In genomic region chr19:47274071-47274890, GRCh38 we compare ENCODE assay signal across 8 cellular contexts. TPM values are rescaled to one million over a fixed set of nuclear protein-coding genes. Genes with fewer than 3 reads are reported as not detected.
DNase-seq lines count a peak whose midpoint lies in the region; ATAC-seq, FAIRE-seq and TF ChIP-seq lines count a peak whose summit lies in the region.

TSS of gene INAFM1 (plus strand) at chr19:47274885. CDS start at chr19:47274920, 35 bp downstream.

- peak within 1 kb of the TSS; percentile 82 for H3K4me3 ChIP-seq in OCI-LY1 (ENCODE audit: low read depth, low read length, poor library complexity, severe bottlenecking)
- H3K4me3 ChIP-seq in endothelial cell of umbilical vein (replicated peaks in 1 of 3; ENCODE audit: insufficient read depth in 1 of 3, low read depth in 1 of 3, low read length in 3 of 3), result peak within 1 kb of the TSS; percentile 22 to 67 (median 64)
- H3K4me3 ChIP-seq in mononuclear cell (ENCODE audit: low read length), result peak within 1 kb of the TSS; percentile 91

- peak; percentile 31 for TF ChIP-seq POLR2A in endothelial cell of umbilical vein (IDR thresholded peaks at IDR 0.05; ENCODE audit: low read depth, low read length)

- CTCF ChIA-PET in endothelial cell of umbilical vein (lab: Charles Lee), result interaction anchor here (0.6 to 2.1 kb wide), 13 partner anchors 10 to 225 kb away, joined by 3 to 6 read pairs (median 4); partner anchors contain the start of genes CCDC9 and DHX34

- POLR2A ChIA-PET in endothelial cell of umbilical vein (lab: Charles Lee), result interaction anchor here (0.7 to 2.4 kb wide), 6 partner anchors 13 to 1047 kb away, joined by 3 to 17 read pairs (median 3); partner anchors contain the start of genes CCDC9 and ZC3H4

- DNase-seq in COLO668 (lab: John Stamatoyannopoulos, UW; ENCODE audit: unreplicated experiment) (peak; percentile 93), HuH-7.5 (ENCODE audit: low spot score) (peak; percentile 94), endothelial cell of umbilical vein (ENCODE audit: low read depth, low spot score) (peak; percentile 90)
- DNase-seq in activated CD8-positive, alpha-beta memory T cell treated with anti-CD3 and anti-CD28 coated beads, Interleukin-2, amount 50 U/mL, for 4 hours, result peak; percentile 100
- DNase-seq in stimulated activated CD8-positive, alpha-beta memory T cell treated with anti-CD3 and anti-CD28 coated beads, Interleukin-2, amount 100 ng/mL, for 1 hour (ENCODE audit: low read depth in 2 of 2), result peak; percentile 100

- H3K4me2 ChIP-seq in OCI-LY1 (ENCODE audit: low read length) (peak within 1 kb of the TSS; percentile 92), endothelial cell of umbilical vein (ENCODE audit: insufficient read depth, low read length) (peak within 1 kb of the TSS; percentile 88)

- H3K79me2 ChIP-seq in OCI-LY1 (ENCODE audit: insufficient read depth, low read length) (no peaks in the 10 kb centered on the region), endothelial cell of umbilical vein (ENCODE audit: control insufficient read depth, insufficient read depth, low read length) (no peaks in the 10 kb centered on the region)

- FAIRE-seq in endothelial cell of umbilical vein (lab: Jason Lieb, UNC), result peak; percentile 94

- peaks cover 15% of the 10 kb centered on the region for H3K36me3 ChIP-seq in OCI-LY1 (ENCODE audit: insufficient read depth, low read length)
- H3K36me3 ChIP-seq in endothelial cell of umbilical vein (ENCODE audit: control insufficient read depth in 2 of 2, extremely low read depth in 1 of 2, insufficient read depth in 2 of 2, low read length in 2 of 2), result peaks cover 0 to 12% of the 10 kb centered on the region in 2 experiments

- intact Hi-C loops in endothelial cell of umbilical vein (cut with micrococcal nuclease), result loop anchor here (1.0 to 5.0 kb wide), 2 partner anchors 46 to 73 kb away; partner anchors contain the start of gene DHX34

- H4K20me1 ChIP-seq in OCI-LY1 (ENCODE audit: insufficient read depth, low read length), result no peaks in the 10 kb centered on the region
- no peaks in the 10 kb centered on the region for H4K20me1 ChIP-seq in endothelial cell of umbilical vein (replicated peaks; ENCODE audit: control insufficient read depth, extremely low read depth, insufficient read depth, low read length)

- H3K9me3 ChIP-seq in OCI-LY1 (ENCODE audit: low read length), result no peaks in the 10 kb centered on the region
- no peaks in the 10 kb centered on the region for H3K9me3 ChIP-seq in endothelial cell of umbilical vein (replicated peaks; ENCODE audit: control insufficient read depth, insufficient read depth, low read length)
- no peaks in the 10 kb centered on the region for H3K9me3 ChIP-seq in mononuclear cell (ENCODE audit: low read depth, low read length)

- H2AFZ ChIP-seq in OCI-LY1 (ENCODE audit: low read length) (no peak within 1 kb of the TSS), endothelial cell of umbilical vein (ENCODE audit: low read depth, low read length) (peak within 1 kb of the TSS; percentile 45)

- H3K9ac ChIP-seq in OCI-LY1 (ENCODE audit: low read length) (peak within 1 kb of the TSS; percentile 93), endothelial cell of umbilical vein (replicated peaks; ENCODE audit: extremely low read depth, insufficient read depth, low read length) (peak within 1 kb of the TSS; percentile 84)

- TF ChIP-seq CTCF in OCI-LY1 (IDR thresholded peaks at IDR 0.05; ENCODE audit: low read length) (no peak), endothelial cell of umbilical vein (IDR thresholded peaks at IDR 0.05; ENCODE audit: extremely low read depth in 1 of 2, insufficient read depth in 1 of 2, low read depth in 1 of 2, low read length in 2 of 2) (no peak)

- dilution Hi-C loops in endothelial cell of umbilical vein (cut with MboI; ENCODE audit: extremely low pct_ligation_motif_present, low sequenced_read_pairs), result no loop called here

- no peaks in the 10 kb centered on the region for H3K9me2 ChIP-seq in OCI-LY1 (ENCODE audit: low read depth, low read length)

- H3K9me1 ChIP-seq in endothelial cell of umbilical vein (replicated peaks; ENCODE audit: control insufficient read depth, extremely low read depth, insufficient read depth, low read length), result no peaks in the 10 kb centered on the region

- H3K4me1 ChIP-seq in OCI-LY1 (ENCODE audit: insufficient read depth, low read length, severe bottlenecking) (peaks cover 19% of the 10 kb centered on the region), endothelial cell of umbilical vein (ENCODE audit: control insufficient read depth, extremely low read depth, insufficient read depth, low read length) (peaks cover 13% of the 10 kb centered on the region), mononuclear cell (ENCODE audit: insufficient read depth, low read length) (peaks cover 26% of the 10 kb centered on the region)

- BruUV-seq in endothelial cell of umbilical vein (replicated peaks; lab: Mats Ljungman, UMichigan), result no TSS peak

- ATAC-seq in GM21381 (IDR thresholded peaks at IDR 0.05; ENCODE audit: unreplicated experiment), result peak; percentile 51

- H3K27ac ChIP-seq in OCI-LY1 (ENCODE audit: low read depth, low read length, poor library complexity, severe bottlenecking), result peak within 1 kb of the TSS; percentile 91
- peak within 1 kb of the TSS; percentile 92 for H3K27ac ChIP-seq in endothelial cell of umbilical vein (ENCODE audit: insufficient read depth, low read depth, low read length)

- H3K27me3 ChIP-seq in OCI-LY1 (ENCODE audit: insufficient read depth, low read length) (no peaks in the 10 kb centered on the region), endothelial cell of umbilical vein (ENCODE audit: control insufficient read depth in 2 of 2, insufficient read depth in 2 of 2, low read length in 2 of 2) (no peaks in the 10 kb centered on the region), mononuclear cell (ENCODE audit: insufficient read depth, low read length) (no peaks in the 10 kb centered on the region)

- no peaks in the 10 kb centered on the region for H3F3A ChIP-seq in OCI-LY1 (ENCODE audit: insufficient read depth, low read length)

TF ChIP-seq in endothelial cell of umbilical vein, 7 proteins besides CTCF, POLR2A, EP300 and RAD21:
- peak; percentile 42 for TF ChIP-seq POLR2AphosphoS5 (IDR thresholded peaks at IDR 0.05; ENCODE audit: insufficient read depth, low read depth, low read length)
- TF ChIP-seq FOS (IDR thresholded peaks at IDR 0.05; ENCODE audit: borderline replicate concordance, insufficient read depth, low read length), result no peak
- no peak for TF ChIP-seq MAX (IDR thresholded peaks at IDR 0.05; ENCODE audit: insufficient read depth, insufficient read length)
- TF ChIP-seq GATA2 (IDR thresholded peaks at IDR 0.05; ENCODE audit: insufficient read depth, insufficient read length, low read depth, low read length), result no peak

RNA-seq across cellular contexts. Expression of gene INAFM1, which starts in this region (rescaled TPM):
- total RNA-seq in endothelial cell of umbilical vein, result 8.3 and 9.4 TPM in 2 replicates
- 2.8 and 3.0 TPM in 2 replicates for polyA plus RNA-seq in endothelial cell of umbilical vein
- polyA plus RNA-seq in endothelial cell of umbilical vein (2011; cell fraction: cytosol; rRNA removed), result 0.84 and 1.7 TPM in 2 replicates
- polyA plus RNA-seq in endothelial cell of umbilical vein (2011; cell fraction: nucleus; rRNA removed), result 3.1 and 5.0 TPM in 2 replicates
- polyA plus RNA-seq in endothelial cell of umbilical vein (2012), result 3.0 and 6.4 TPM in 2 replicates
- polyA minus RNA-seq in endothelial cell of umbilical vein, result 0.55 and 1.1 TPM in 2 replicates
- polyA minus RNA-seq in endothelial cell of umbilical vein (2011; cell fraction: cytosol; rRNA and poly(A)+ RNA removed), result not detected
- polyA minus RNA-seq in endothelial cell of umbilical vein (2011; cell fraction: nucleus; rRNA and poly(A)+ RNA removed), result 1.1 and 2.5 TPM in 2 replicates
- total RNA-seq in mononuclear cell, result 1.4 TPM

Comparison
In these comparisons a context has a peak if more than half of its experiments do, and no peak if none do; other contexts are left out.
1. Peak in every context shown above with its lines: DNase-seq, ATAC-seq, H3K4me3 ChIP-seq and H3K27ac ChIP-seq.